12 cellular contexts compared by ENCODE assay signal in genomic region chr2:220228310-220229006, GRCh38.
A peak's percentile ranks its signal among the peaks of the same experiment; 100 is the strongest.
DNase-seq lines count a peak whose midpoint lies in the region; ATAC-seq lines count a peak whose summit lies in the region.
"Had no signal": no experiment of that assay in that cellular context is flagged by ENCODE, and none has a peak within 500 bp of the region (broad histone marks: within the 10 kb centered on the region; RNA-seq: fewer than 3 reads in every experiment).

No MANE protein-coding gene starts in this region.

- WGBS in mesendoderm (ENCODE audit: extremely low coverage, insufficient coverage, low lambda C conversion rate): no CpG with 5 or more reads among the region's 8 CpGs

- no peak overlapping the region for H3K23ac ChIP-seq in mesendoderm (ENCODE audit: low read length)

- H2BK15ac ChIP-seq in mesendoderm (replicated peaks; ENCODE audit: low read depth): no peak overlapping the region

- H3K79me2 ChIP-seq in mesendoderm (ENCODE audit: control insufficient read depth, insufficient read depth, low read length): no peaks in the 10 kb centered on the region

- no peaks in the 10 kb centered on the region for H3K4me1 ChIP-seq in mesendoderm (ENCODE audit: control insufficient read depth, low read depth, low read length)

- no peak overlapping the region for H3K56ac ChIP-seq in mesendoderm (ENCODE audit: low read length)

- intact Hi-C loops in Right ventricle myocardium superior (cut with DNase I): no loop called here

- no peak overlapping the region for H2BK5ac ChIP-seq in mesendoderm (ENCODE audit: low read length)

- H3K36me3 ChIP-seq in mesendoderm (ENCODE audit: control insufficient read depth, insufficient read depth, low read length): no peaks in the 10 kb centered on the region

- no peak overlapping the region for H3K9ac ChIP-seq in mesendoderm (ENCODE audit: low read length)

- H3K4me2 ChIP-seq in mesendoderm (ENCODE audit: low read length): no peak overlapping the region

- no peaks in the 10 kb centered on the region for H3K79me1 ChIP-seq in mesendoderm (ENCODE audit: low read length)

- H3K4me3 ChIP-seq in mesendoderm (ENCODE audit: low read length): no peak overlapping the region

- no peak overlapping the region for H4K8ac ChIP-seq in mesendoderm (ENCODE audit: low read depth, low read length)

- no peak overlapping the region for H2AK5ac ChIP-seq in mesendoderm (ENCODE audit: low read length)

- no peak overlapping the region for H4K5ac ChIP-seq in mesendoderm (ENCODE audit: low read length)

- H3K27me3 ChIP-seq in mesendoderm (ENCODE audit: insufficient read depth, low read length, poor library complexity): no peaks in the 10 kb centered on the region

- DNase-seq in COLO829 (ENCODE audit: low spot score) (peak; percentile 81), NCI-H460 (ENCODE audit: extremely low read depth, low read depth) (peak; percentile 48), dedifferentiated amniotic fluid mesenchymal stem cell (ENCODE audit: extremely low spot score) (peak; percentile 80), mesendoderm (peak; percentile 43), Right ventricle myocardium superior (no peak), NCI-H2081 treated with DMSO at 0.1 percent for 48 hours (lab: John Stamatoyannopoulos, UW) (no peak), germinal center (ENCODE audit: low spot score) (no peak)
- DNase-seq: activated CD4-positive, alpha-beta T cell treated with anti-CD3 and anti-CD28 coated beads, Interleukin-2, amount 50 U/mL, for 48 hours; COR-L47; MM.1S had no signal

- no peak overlapping the region for H3K4ac ChIP-seq in mesendoderm (ENCODE audit: low read depth, low read length)

- no peak for ATAC-seq in Right ventricle myocardium superior (ENCODE audit: poor library complexity)
- no peak for ATAC-seq in GM21619 (IDR thresholded peaks at IDR 0.05; ENCODE audit: unreplicated experiment)
- ATAC-seq: Right ventricle myocardium inferior had no signal

- H2BK120ac ChIP-seq in mesendoderm (ENCODE audit: low read depth, low read length): no peak overlapping the region

- H3K18ac ChIP-seq in mesendoderm (ENCODE audit: low read length): no peak overlapping the region

- H3K27ac ChIP-seq in mesendoderm (ENCODE audit: low read depth, low read length): no peak overlapping the region

Comparison
In these comparisons a context has a peak if more than half of its experiments do, and no peak if none do; other contexts are left out.
1. DNase-seq: peak in COLO829 (single experiment), NCI-H460 (single experiment), dedifferentiated amniotic fluid mesenchymal stem cell (single experiment) and mesendoderm (single experiment); none in Right ventricle myocardium superior (single experiment), NCI-H2081 treated with DMSO at 0.1 percent for 48 hours (single experiment) and germinal center (single experiment).